ENCODE assay signal across 8 cellular contexts in genomic region chr16:85350973-85351372, GRCh38.
DNase-seq lines count a peak whose midpoint lies in the region; ATAC-seq and TF ChIP-seq lines count a peak whose summit lies in the region.

No MANE protein-coding gene starts in this region.

- H3K79me2 ChIP-seq in osteoblast (ENCODE audit: insufficient read depth, low read length): peaks cover 2% of the 10 kb centered on the region

- H3K4me3 ChIP-seq in Panc1 (ENCODE audit: low read depth in 2 of 2, low read length in 2 of 2): no peak overlapping the region
- H3K4me3 ChIP-seq in osteoblast (ENCODE audit: insufficient read depth, low read length): no peak overlapping the region

- H3K36me3 Mint-ChIP-seq in HFFc6 (ENCODE audit: low read depth): peaks cover 17% of the 10 kb centered on the region

- no peaks in the 10 kb centered on the region; the same call in none of the 2 replicates for H3K27me3 Mint-ChIP-seq in HFFc6 (ENCODE audit: insufficient read depth)

- H3K27me3 ChIP-seq in Panc1 (ENCODE audit: control insufficient read depth, insufficient read depth, low read length) (no peaks in the 10 kb centered on the region), osteoblast (ENCODE audit: insufficient read depth, low read length) (no peaks in the 10 kb centered on the region)

- no peak overlapping the region for H2AFZ ChIP-seq in osteoblast (ENCODE audit: low read length)

- no TSS peak for BruUV-seq in Panc1 (replicated peaks; lab: Mats Ljungman, UMichigan)

- peak overlapping the region; percentile 56 for H3K4me3 Mint-ChIP-seq in HFFc6

- H3K27ac ChIP-seq in Panc1 (ENCODE audit: low read length) (peak overlapping the region; percentile 82), osteoblast (ENCODE audit: low read depth, low read length) (no peak overlapping the region)

- H3K4me1 Mint-ChIP-seq in HFFc6 (ENCODE audit: low read depth): peaks cover 58% of the 10 kb centered on the region

- peaks cover 35% of the 10 kb centered on the region for H4K20me1 ChIP-seq in osteoblast (ENCODE audit: insufficient read depth, low read length)

- no peak for TF ChIP-seq CTCF in HFFc6 (IDR thresholded peaks at IDR 0.05)
- TF ChIP-seq CTCF in Panc1 (IDR thresholded peaks at IDR 0.05): no peak
- no peak for TF ChIP-seq CTCF in osteoblast (IDR thresholded peaks at IDR 0.05; ENCODE audit: extremely low read depth, low read depth, low read length)

- H3K4me2 ChIP-seq in osteoblast (ENCODE audit: insufficient read depth, low read length): no peak overlapping the region

- peak overlapping the region; percentile 80 for H3K27ac Mint-ChIP-seq in HFFc6

- H3K9me3 ChIP-seq in Panc1 (ENCODE audit: control insufficient read depth, insufficient read depth, low read depth, low read length): no peaks in the 10 kb centered on the region
- H3K9me3 ChIP-seq in osteoblast (ENCODE audit: low read depth, low read length): no peaks in the 10 kb centered on the region

- H3K36me3 ChIP-seq in Panc1 (ENCODE audit: control insufficient read depth, insufficient read depth, low read length) (no peaks in the 10 kb centered on the region), osteoblast (ENCODE audit: insufficient read depth, low read length) (no peaks in the 10 kb centered on the region)

- in situ Hi-C loops in Panc1 (cut with HindIII; ENCODE audit: low pct_unique_long_range_greater_than_20kb, low sequenced_read_pairs): no loop called here

- CTCF ChIA-PET in Panc1 (lab: Charles Lee): no interaction called here

- POLR2A ChIA-PET in Panc1 (lab: Charles Lee): no interaction called here

- intact Hi-C loops in Panc1 (cut with micrococcal nuclease; ENCODE audit: unreplicated experiment): no loop called here

- H3K4me1 ChIP-seq in Panc1 (ENCODE audit: control insufficient read depth, insufficient read depth, low read length) (peaks cover 52% of the 10 kb centered on the region), osteoblast (ENCODE audit: insufficient read depth, low read length) (peaks cover 22% of the 10 kb centered on the region)

- ATAC-seq in Panc1 (peak; percentile 85), HG03280 (IDR thresholded peaks at IDR 0.05; ENCODE audit: unreplicated experiment) (no peak), GM19324 (IDR thresholded peaks at IDR 0.05; ENCODE audit: low FRiP score, unreplicated experiment) (no peak), GM21390 (IDR thresholded peaks at IDR 0.05; ENCODE audit: unreplicated experiment) (no peak)

- DNase-seq in HFFc6 (peak; percentile 95), Panc1 (ENCODE audit: low read depth, low spot score) (peak; percentile 63), fibroblast of gingiva (ENCODE audit: low read depth) (peak; percentile 98), osteoblast (ENCODE audit: insufficient read length, low spot score, missing footprints) (peak; percentile 99), HuH-7 (ENCODE audit: low spot score) (no peak)

- H3K9me3 Mint-ChIP-seq in HFFc6: no peaks in the 10 kb centered on the region
